8 cellular contexts compared by ENCODE assay signal in the genomic region with DNA sequence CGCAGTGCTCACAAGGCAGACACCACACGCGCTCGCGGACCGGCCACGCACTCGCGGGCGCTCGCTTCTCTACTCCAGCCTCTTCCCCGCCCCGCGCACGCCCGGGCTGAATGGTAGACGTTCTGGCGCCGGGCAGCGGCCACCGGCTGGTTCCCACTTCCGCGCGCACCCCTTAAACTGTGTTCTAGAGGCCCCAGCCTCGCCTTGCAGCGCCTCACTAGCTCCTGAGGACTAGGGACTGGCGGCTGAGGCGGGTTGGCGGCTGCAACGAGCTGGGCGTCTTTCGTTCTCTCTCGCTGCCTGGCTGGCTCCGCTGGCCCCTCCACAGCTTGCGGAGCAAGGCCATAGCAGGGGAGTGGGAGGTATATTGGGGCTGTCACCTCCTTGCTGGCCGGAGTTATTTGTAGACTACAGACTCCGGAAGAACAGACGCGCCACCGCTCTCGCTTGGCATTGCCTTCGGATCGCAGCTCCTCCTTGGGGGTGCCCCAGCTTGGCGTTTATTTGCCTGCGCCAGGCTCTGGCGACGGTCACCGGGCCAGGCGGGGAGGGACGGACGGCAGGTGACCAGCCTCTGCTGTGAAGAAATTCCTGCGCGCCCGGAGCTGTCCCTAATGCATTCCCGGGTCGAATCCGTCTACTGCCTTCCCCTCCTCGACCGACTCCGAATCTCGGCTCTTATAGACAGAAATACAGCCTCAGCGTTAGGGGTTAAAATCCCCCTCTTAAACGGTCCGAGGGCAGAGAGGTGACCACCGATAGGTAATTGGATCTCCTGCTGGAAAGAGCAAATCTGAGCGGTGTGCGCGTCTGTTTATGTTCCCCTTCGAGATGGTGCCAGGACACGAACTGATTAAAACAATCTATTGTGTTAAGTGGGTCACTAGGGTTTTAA. TPM values are rescaled to one million over a fixed set of nuclear protein-coding genes. Genes with fewer than 3 reads are reported as not detected.
DNase-seq lines count a peak whose midpoint lies in the region; ATAC-seq and TF ChIP-seq lines count a peak whose summit lies in the region.

No MANE protein-coding gene starts in this region.

- peak overlapping the region; percentile 47 to 68 (median 54) for H3K4me3 ChIP-seq in BLaER1 treated with 17β-estradiol and CSF1 and Interleukin-3, amounts not matched to agents 10 nM and 100 nM
- H3K4me3 ChIP-seq in NT2/D1 (ENCODE audit: insufficient read length, low read depth) = peak overlapping the region; percentile 66
- H3K4me3 ChIP-seq in esophagus (ENCODE audit: low read depth in 1 of 2, low read length in 2 of 2) = peak overlapping the region; percentile 35 to 57
- peak overlapping the region; percentile 45 for H3K4me3 ChIP-seq in neural progenitor cell

- no peak for DNase-seq in NT2/D1 (ENCODE audit: low read depth, low spot score)
- DNase-seq in neural progenitor cell (ENCODE audit: low spot score) = peak; percentile 73
- DNase-seq in erythroblast (lab: John Stamatoyannopoulos, UW) = no peak
- DNase-seq in AG08396 (ENCODE audit: low spot score) = no peak
- DNase-seq in CD1c-positive myeloid dendritic cell (ENCODE audit: extremely low spot score) = no peak

- peaks cover 9% of the 10 kb centered on the region for H3K79me2 ChIP-seq in neural progenitor cell (ENCODE audit: low read depth)

- H3K9me3 ChIP-seq in BLaER1 treated with 17β-estradiol and CSF1 and Interleukin-3, amounts not matched to agents 10 nM and 100 nM (replicated peaks in 1 of 11) = 0 out of 22 replicates have a peak, but pooled peaks cover 0 to 3% (median 0%) of the 10 kb centered on the region in 11 experiments
- H3K9me3 ChIP-seq in NT2/D1 (ENCODE audit: insufficient read depth, low read length) (no peaks in the 10 kb centered on the region), esophagus (ENCODE audit: control insufficient read depth in 2 of 2, insufficient read depth in 1 of 2, low read depth in 1 of 2, low read length in 1 of 2) (peaks cover 0 to 4% of the 10 kb centered on the region in 2 donors), neural progenitor cell (ENCODE audit: low read depth) (no peaks in the 10 kb centered on the region)

- peaks cover 42% of the 10 kb centered on the region for H3K27me3 Mint-ChIP-seq in neural progenitor cell (ENCODE audit: insufficient read depth, low read depth)

- H3K4me1 ChIP-seq in BLaER1 treated with 17β-estradiol and CSF1 and Interleukin-3, amounts not matched to agents 10 nM and 100 nM = peaks cover 27 to 36% (median 33%) of the 10 kb centered on the region in 10 experiments
- H3K4me1 ChIP-seq in NT2/D1 (ENCODE audit: insufficient read depth, insufficient read length) (no peaks in the 10 kb centered on the region), esophagus (ENCODE audit: control insufficient read depth in 2 of 2, insufficient read depth in 2 of 2, low read length in 1 of 2) (peaks cover 0 to 19% of the 10 kb centered on the region in 2 donors), neural progenitor cell (peaks cover 29% of the 10 kb centered on the region)

- H3K27ac Mint-ChIP-seq in neural progenitor cell = no peak overlapping the region

- peaks cover 20% of the 10 kb centered on the region for H3K4me1 Mint-ChIP-seq in neural progenitor cell

- H3F3A ChIP-seq in neural progenitor cell (ENCODE audit: low read depth) = peaks cover 38% of the 10 kb centered on the region

- no peaks in the 10 kb centered on the region for H3K36me3 Mint-ChIP-seq in neural progenitor cell

- no peaks in the 10 kb centered on the region for H3K9me3 Mint-ChIP-seq in neural progenitor cell

- peaks cover 83 to 93% (median 87%) of the 10 kb centered on the region in 11 experiments for H3K27me3 ChIP-seq in BLaER1 treated with 17β-estradiol and CSF1 and Interleukin-3, amounts not matched to agents 10 nM and 100 nM
- H3K27me3 ChIP-seq in NT2/D1 (ENCODE audit: insufficient read depth, insufficient read length) (peaks cover 64% of the 10 kb centered on the region), esophagus (ENCODE audit: control insufficient read depth in 1 of 2, insufficient read depth in 2 of 2, low read length in 2 of 2) (peaks cover 7 to 27% of the 10 kb centered on the region in 2 donors), neural progenitor cell (peaks cover 82% of the 10 kb centered on the region)

- no peak for TF ChIP-seq CTCF in neural progenitor cell (IDR thresholded peaks at IDR 0.05)

- TF ChIP-seq POLR2A in erythroblast (IDR thresholded peaks at IDR 0.05; ENCODE audit: low read length) = no peak

- peak overlapping the region; percentile 83 for H3K4me3 Mint-ChIP-seq in neural progenitor cell

- peak overlapping the region; percentile 86 to 99 (median 93) for H3K4me2 ChIP-seq in BLaER1 treated with 17β-estradiol and CSF1 and Interleukin-3, amounts not matched to agents 10 nM and 100 nM
- H3K4me2 ChIP-seq in neural progenitor cell = peak overlapping the region; percentile 92

- H3K36me3 ChIP-seq in BLaER1 treated with 17β-estradiol and CSF1 and Interleukin-3, amounts not matched to agents 10 nM and 100 nM = no peaks in the 10 kb centered on the region
- H3K36me3 ChIP-seq in NT2/D1 (ENCODE audit: insufficient read depth, insufficient read length, low read length) (peaks cover 2% of the 10 kb centered on the region), esophagus (ENCODE audit: control insufficient read depth in 2 of 2, insufficient read depth in 2 of 2, low read length in 1 of 2) (no peaks in the 10 kb centered on the region), neural progenitor cell (no peaks in the 10 kb centered on the region)

- ATAC-seq in HG02759 (IDR thresholded peaks at IDR 0.05; ENCODE audit: unreplicated experiment) = no peak

- no peak overlapping the region for H3K27ac ChIP-seq in BLaER1 treated with 17β-estradiol and CSF1 and Interleukin-3, amounts not matched to agents 10 nM and 100 nM
- H3K27ac ChIP-seq in esophagus (ENCODE audit: low read depth in 2 of 2, low read length in 1 of 2) (peak overlapping the region; percentile 17 to 42), neural progenitor cell (no peak overlapping the region)

- WGBS in esophagus, 2 donors = 4% methylated on average over 59 to 70 of the region's 70 CpGs

- H3K9ac ChIP-seq in BLaER1 treated with 17β-estradiol and CSF1 and Interleukin-3, amounts not matched to agents 10 nM and 100 nM = peak overlapping the region in 1 of 11 experiments; percentile 22; a peak in 1 of 22 replicates
- H3K9ac ChIP-seq in NT2/D1 (ENCODE audit: insufficient read length, low read depth) (peak overlapping the region; percentile 32), neural progenitor cell (no peak overlapping the region)

- peaks cover 0 to 37% (median 27%) of the 10 kb centered on the region in 11 experiments; a peak in 18 of 22 replicates for H4K20me1 ChIP-seq in BLaER1 treated with 17β-estradiol and CSF1 and Interleukin-3, amounts not matched to agents 10 nM and 100 nM
- H4K20me1 ChIP-seq in neural progenitor cell (ENCODE audit: low read depth) = peaks cover 5% of the 10 kb centered on the region

- peak overlapping the region; percentile 96 for H2AFZ ChIP-seq in neural progenitor cell (replicated peaks)

RNA-seq across cellular contexts. Expression of a gene that starts 1.3 kb away (rescaled TPM):
- 1 to 10 TPM; 1.3 to 6.9 TPM for polyA plus RNA-seq in esophagus
- 2.9 and 4.4 TPM in 2 replicates for total RNA-seq in neural progenitor cell (ENCODE audit: low replicate concordance)

Comparison
In these comparisons a context has a peak if more than half of its experiments do, and no peak if none do; other contexts are left out.
1. H3K27ac ChIP-seq: peak in esophagus (2 of 2); none in BLaER1 treated with 17β-estradiol and CSF1 and Interleukin-3, amounts not matched to agents 10 nM and 100 nM (0 of 11) and neural progenitor cell (single experiment).
2. Peak in every context shown above with its lines, with median percentiles within 50 percentile points of each other: H3K4me3 ChIP-seq.